ENCODE assay signal across 2 cellular contexts in the genomic region with DNA sequence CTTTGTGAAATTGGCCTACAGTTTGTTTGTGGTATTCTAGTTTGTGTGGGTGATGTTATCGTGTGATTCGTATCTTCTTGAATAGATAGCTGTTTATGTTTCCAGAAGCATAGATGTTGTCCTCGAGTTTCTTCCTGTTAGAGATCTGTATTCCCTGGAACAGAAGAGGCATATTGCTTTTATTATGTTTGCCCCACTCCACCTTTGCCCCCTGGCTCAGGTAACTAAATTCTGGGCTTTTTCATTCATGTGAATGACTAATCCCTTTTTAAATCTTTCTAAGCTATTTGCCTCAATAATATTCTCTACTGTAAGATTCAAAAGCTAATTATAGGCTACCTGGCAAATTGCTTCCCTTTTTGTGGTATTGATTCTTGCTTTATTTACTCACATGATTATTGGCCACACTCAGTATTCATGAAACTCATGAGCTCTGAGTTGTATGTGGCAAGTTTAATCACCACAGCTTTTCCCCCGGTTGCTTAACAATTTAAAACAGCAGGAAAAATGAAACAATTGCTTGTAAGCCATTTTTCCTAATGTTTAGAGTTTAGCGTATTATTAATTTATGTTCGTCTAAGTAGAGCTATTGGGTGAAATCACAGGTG.
TF ChIP-seq lines count a peak whose summit lies in the region.

No MANE protein-coding gene starts in this region.

TF ChIP-seq in liver, 16 proteins besides CTCF, POLR2A, EP300 and RAD21:
- TF ChIP-seq FOXA1 (IDR thresholded peaks at IDR 0.05): no peak
- TF ChIP-seq GABPA (IDR thresholded peaks at IDR 0.05 in 1 of 2, conservative IDR thresholded peaks at IDR 0.05 in 1 of 2): peak in 1 of 2 donors; percentile 20
- peak; percentile 38 for TF ChIP-seq SP1 (IDR thresholded peaks at IDR 0.05)
- TF ChIP-seq NR2F2 (IDR thresholded peaks at IDR 0.05): no peak
- no peak for TF ChIP-seq EGR1 (IDR thresholded peaks at IDR 0.05; ENCODE audit: low read depth in 2 of 2)
- TF ChIP-seq, protein P1, sequence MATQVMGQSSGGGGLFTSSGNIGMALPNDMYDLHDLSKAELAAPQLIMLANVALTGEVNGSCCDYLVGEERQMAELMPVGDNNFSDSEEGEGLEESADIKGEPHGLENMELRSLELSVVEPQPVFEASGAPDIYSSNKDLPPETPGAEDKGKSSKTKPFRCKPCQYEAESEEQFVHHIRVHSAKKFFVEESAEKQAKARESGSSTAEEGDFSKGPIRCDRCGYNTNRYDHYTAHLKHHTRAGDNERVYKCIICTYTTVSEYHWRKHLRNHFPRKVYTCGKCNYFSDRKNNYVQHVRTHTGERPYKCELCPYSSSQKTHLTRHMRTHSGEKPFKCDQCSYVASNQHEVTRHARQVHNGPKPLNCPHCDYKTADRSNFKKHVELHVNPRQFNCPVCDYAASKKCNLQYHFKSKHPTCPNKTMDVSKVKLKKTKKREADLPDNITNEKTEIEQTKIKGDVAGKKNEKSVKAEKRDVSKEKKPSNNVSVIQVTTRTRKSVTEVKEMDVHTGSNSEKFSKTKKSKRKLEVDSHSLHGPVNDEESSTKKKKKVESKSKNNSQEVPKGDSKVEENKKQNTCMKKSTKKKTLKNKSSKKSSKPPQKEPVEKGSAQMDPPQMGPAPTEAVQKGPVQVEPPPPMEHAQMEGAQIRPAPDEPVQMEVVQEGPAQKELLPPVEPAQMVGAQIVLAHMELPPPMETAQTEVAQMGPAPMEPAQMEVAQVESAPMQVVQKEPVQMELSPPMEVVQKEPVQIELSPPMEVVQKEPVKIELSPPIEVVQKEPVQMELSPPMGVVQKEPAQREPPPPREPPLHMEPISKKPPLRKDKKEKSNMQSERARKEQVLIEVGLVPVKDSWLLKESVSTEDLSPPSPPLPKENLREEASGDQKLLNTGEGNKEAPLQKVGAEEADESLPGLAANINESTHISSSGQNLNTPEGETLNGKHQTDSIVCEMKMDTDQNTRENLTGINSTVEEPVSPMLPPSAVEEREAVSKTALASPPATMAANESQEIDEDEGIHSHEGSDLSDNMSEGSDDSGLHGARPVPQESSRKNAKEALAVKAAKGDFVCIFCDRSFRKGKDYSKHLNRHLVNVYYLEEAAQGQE (IDR thresholded peaks at IDR 0.05): no peak
- peak; percentile 81 to 86 for TF ChIP-seq HNF4A (conservative IDR thresholded peaks at IDR 0.05)
- peak; percentile 34 for TF ChIP-seq HNF4G (IDR thresholded peaks at IDR 0.05)
- peak; percentile 49 for TF ChIP-seq ZBTB33 (IDR thresholded peaks at IDR 0.05)
- TF ChIP-seq RXRA (IDR thresholded peaks at IDR 0.05): peak; percentile 36 to 65
- no peak for TF ChIP-seq TAF1 (conservative IDR thresholded peaks at IDR 0.05)
- TF ChIP-seq FOXA2 (IDR thresholded peaks at IDR 0.05): no peak
- TF ChIP-seq JUND (IDR thresholded peaks at IDR 0.05): peak in 1 of 2 donors; percentile 56
- peak; percentile 54 for TF ChIP-seq MAX (IDR thresholded peaks at IDR 0.05)
- TF ChIP-seq YY1 (IDR thresholded peaks at IDR 0.05): peak; percentile 9
- TF ChIP-seq, protein P2, sequence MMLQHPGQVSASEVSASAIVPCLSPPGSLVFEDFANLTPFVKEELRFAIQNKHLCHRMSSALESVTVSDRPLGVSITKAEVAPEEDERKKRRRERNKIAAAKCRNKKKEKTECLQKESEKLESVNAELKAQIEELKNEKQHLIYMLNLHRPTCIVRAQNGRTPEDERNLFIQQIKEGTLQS (IDR thresholded peaks at IDR 0.05): no peak

TF ChIP-seq in HepG2, 621 proteins besides CTCF, POLR2A, EP300 and RAD21:
- TF ChIP-seq, protein P3, sequence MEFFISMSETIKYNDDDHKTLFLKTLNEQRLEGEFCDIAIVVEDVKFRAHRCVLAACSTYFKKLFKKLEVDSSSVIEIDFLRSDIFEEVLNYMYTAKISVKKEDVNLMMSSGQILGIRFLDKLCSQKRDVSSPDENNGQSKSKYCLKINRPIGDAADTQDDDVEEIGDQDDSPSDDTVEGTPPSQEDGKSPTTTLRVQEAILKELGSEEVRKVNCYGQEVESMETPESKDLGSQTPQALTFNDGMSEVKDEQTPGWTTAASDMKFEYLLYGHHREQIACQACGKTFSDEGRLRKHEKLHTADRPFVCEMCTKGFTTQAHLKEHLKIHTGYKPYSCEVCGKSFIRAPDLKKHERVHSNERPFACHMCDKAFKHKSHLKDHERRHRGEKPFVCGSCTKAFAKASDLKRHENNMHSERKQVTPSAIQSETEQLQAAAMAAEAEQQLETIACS (CRISPR knock-in tag; IDR thresholded peaks at IDR 0.05): no peak
- TF ChIP-seq BCL6 (CRISPR knock-in tag; IDR thresholded peaks at IDR 0.05) (no peak), RELA (CRISPR knock-in tag; IDR thresholded peaks at IDR 0.05) (no peak), MED13 (CRISPR knock-in tag; IDR thresholded peaks at IDR 0.05) (no peak), TBL1XR1 (IDR thresholded peaks at IDR 0.05; ENCODE audit: borderline replicate concordance, low read length, partially characterized antibody) (no peak), TBX2 (CRISPR knock-in tag; IDR thresholded peaks at IDR 0.05; ENCODE audit: borderline replicate concordance) (no peak), ZNF883 (CRISPR knock-in tag; IDR thresholded peaks at IDR 0.05; ENCODE audit: not compliant biosample characterization) (no peak), THAP7 (CRISPR knock-in tag; IDR thresholded peaks at IDR 0.05) (no peak), REL (CRISPR knock-in tag; conservative IDR thresholded peaks at IDR 0.05) (no peak)
- TF ChIP-seq, protein P4, sequence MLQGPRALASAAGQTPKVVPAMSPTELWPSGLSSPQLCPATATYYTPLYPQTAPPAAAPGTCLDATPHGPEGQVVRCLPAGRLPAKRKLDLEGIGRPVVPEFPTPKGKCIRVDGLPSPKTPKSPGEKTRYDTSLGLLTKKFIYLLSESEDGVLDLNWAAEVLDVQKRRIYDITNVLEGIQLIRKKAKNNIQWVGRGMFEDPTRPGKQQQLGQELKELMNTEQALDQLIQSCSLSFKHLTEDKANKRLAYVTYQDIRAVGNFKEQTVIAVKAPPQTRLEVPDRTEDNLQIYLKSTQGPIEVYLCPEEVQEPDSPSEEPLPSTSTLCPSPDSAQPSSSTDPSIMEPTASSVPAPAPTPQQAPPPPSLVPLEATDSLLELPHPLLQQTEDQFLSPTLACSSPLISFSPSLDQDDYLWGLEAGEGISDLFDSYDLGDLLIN (CRISPR knock-in tag; IDR thresholded peaks at IDR 0.05; ENCODE audit: borderline replicate concordance): no peak
TF ChIP-seq in HepG2: peak in this region for 0.
